Comparison of ENCODE assay signal across 8 cellular contexts in genomic region chr11:73625690-73626318, GRCh38. TPM values are rescaled to one million over a fixed set of nuclear protein-coding genes. Genes with fewer than 3 reads are reported as not detected.
DNase-seq lines count a peak whose midpoint lies in the region; ATAC-seq and TF ChIP-seq lines count a peak whose summit lies in the region.

No MANE protein-coding gene starts in this region.

- no peak overlapping the region for H3K4me3 ChIP-seq in SU-DHL-6 (ENCODE audit: insufficient read depth, low read length, poor library complexity, severe bottlenecking)

- intact Hi-C loops in Right ventricle myocardium inferior (cut with DNase I): loop anchor here (1.0 to 10.0 kb wide), 2 partner anchors 35 to 221 kb away; no protein-coding TSS in a partner anchor
- intact Hi-C loops in posterior vena cava (cut with DNase I): loop anchor here in 1 of 2 donors (5.0 kb wide), 1 partner anchor 36 kb away; no protein-coding TSS in a partner anchor

- peak; percentile 78 for TF ChIP-seq CTCF in SU-DHL-6 (IDR thresholded peaks at IDR 0.05; ENCODE audit: insufficient read depth, low read length, poor library complexity, severe bottlenecking)

- H3F3A ChIP-seq in SU-DHL-6 (ENCODE audit: insufficient read depth): no peaks in the 10 kb centered on the region

- no peak overlapping the region for H3K27ac ChIP-seq in SU-DHL-6 (ENCODE audit: low read depth, low read length)

- no peak overlapping the region for H3K4me3 Mint-ChIP-seq in activated naive CD8-positive, alpha-beta T cell treated with anti-CD3 and anti-CD28 coated beads for 36 hours

- H2AFZ ChIP-seq in SU-DHL-6 (ENCODE audit: low read depth, low read length, severe bottlenecking): no peak overlapping the region

- no peak overlapping the region for H3K9ac ChIP-seq in SU-DHL-6 (ENCODE audit: low read length)

- H3K4me2 ChIP-seq in SU-DHL-6 (ENCODE audit: low read depth, low read length, poor library complexity, severe bottlenecking): no peak overlapping the region

- H3K9me3 Mint-ChIP-seq in activated naive CD8-positive, alpha-beta T cell treated with anti-CD3 and anti-CD28 coated beads for 36 hours: no peaks in the 10 kb centered on the region

- ATAC-seq in Right ventricle myocardium inferior (peak; percentile 80), HG03045 (IDR thresholded peaks at IDR 0.05; ENCODE audit: unreplicated experiment) (no peak)

- no peaks in the 10 kb centered on the region for H3K4me1 Mint-ChIP-seq in activated naive CD8-positive, alpha-beta T cell treated with anti-CD3 and anti-CD28 coated beads for 36 hours

- H3K27ac Mint-ChIP-seq in activated naive CD8-positive, alpha-beta T cell treated with anti-CD3 and anti-CD28 coated beads for 36 hours: no peak overlapping the region

- no peaks in the 10 kb centered on the region for H3K36me3 Mint-ChIP-seq in activated naive CD8-positive, alpha-beta T cell treated with anti-CD3 and anti-CD28 coated beads for 36 hours

- no peaks in the 10 kb centered on the region for H3K9me3 ChIP-seq in SU-DHL-6 (ENCODE audit: insufficient read depth, low read length)

- no peaks in the 10 kb centered on the region for H3K9me2 ChIP-seq in SU-DHL-6 (replicated peaks; ENCODE audit: insufficient read depth, low read length)

- H3K27me3 ChIP-seq in SU-DHL-6 (ENCODE audit: low read length): no peaks in the 10 kb centered on the region

- no peaks in the 10 kb centered on the region for H3K79me2 ChIP-seq in SU-DHL-6 (ENCODE audit: insufficient read depth, low read length)

- H3K36me3 ChIP-seq in SU-DHL-6 (ENCODE audit: low read length): no peaks in the 10 kb centered on the region

- no peaks in the 10 kb centered on the region for H4K20me1 ChIP-seq in SU-DHL-6 (ENCODE audit: low read depth, low read length)

- peak; percentile 92 for DNase-seq in GM03348 (ENCODE audit: low spot score)
- peak; percentile 68 to 88 (median 79) for DNase-seq in NCI-H1417 (lab: John Stamatoyannopoulos, UW)
- DNase-seq in activated naive CD8-positive, alpha-beta T cell treated with anti-CD3 and anti-CD28 coated beads for 36 hours: peak; percentile 55
- peak; percentile 76 for DNase-seq in Right ventricle myocardium inferior (ENCODE audit: missing footprints)
- DNase-seq in posterior vena cava (ENCODE audit: low spot score): peak; percentile 83
- DNase-seq in ureter (ENCODE audit: low spot score): peak; percentile 82

- H3K27me3 Mint-ChIP-seq in activated naive CD8-positive, alpha-beta T cell treated with anti-CD3 and anti-CD28 coated beads for 36 hours: peaks cover 26% of the 10 kb centered on the region

RNA-seq across cellular contexts. Expression of gene PLEKHB1, which starts 20.6 kb away (rescaled TPM):
- total RNA-seq in activated naive CD8-positive, alpha-beta T cell treated with anti-CD3 and anti-CD28 coated beads for 36 hours: 10 to 100 TPM in 1 of 2 experiments, 1 to 10 TPM in 1; 6.8 to 13.3 TPM
- total RNA-seq in Right ventricle myocardium inferior: 8.4 TPM
- 1 to 10 TPM; 2.5 to 2.8 TPM for total RNA-seq in posterior vena cava
- 10.8 TPM for total RNA-seq in ureter

RNA-seq across cellular contexts. Expression of gene FAM168A, which starts 27.9 kb away (rescaled TPM):
- total RNA-seq in activated naive CD8-positive, alpha-beta T cell treated with anti-CD3 and anti-CD28 coated beads for 36 hours: 10 to 100 TPM; 11.3 to 11.7 TPM
- total RNA-seq in Right ventricle myocardium inferior (26.2 TPM), posterior vena cava (10 to 100 TPM; 32.7 to 38.3 TPM), ureter (29.7 TPM)
